ENCODE assay signal across 24 cellular contexts in the genomic region with DNA sequence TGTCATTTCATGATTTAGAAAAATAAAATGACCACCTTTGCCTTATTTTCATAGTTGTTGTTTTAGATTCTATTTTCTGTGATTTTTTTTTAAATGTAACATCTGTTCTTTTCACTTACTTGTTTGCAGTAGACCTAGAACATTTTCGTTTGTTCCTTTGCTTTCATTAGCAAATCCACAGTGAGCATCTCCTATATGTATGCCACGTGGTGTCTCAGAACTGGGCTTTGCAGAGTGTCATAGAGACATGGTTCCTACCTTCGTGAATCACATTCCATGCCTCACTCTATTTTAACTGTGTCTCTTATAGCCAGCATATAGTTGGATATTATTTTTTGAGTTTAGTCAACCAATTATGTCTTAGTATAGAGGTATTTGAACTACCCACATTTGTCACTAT.
DNase-seq lines count a peak whose midpoint lies in the region; ATAC-seq, FAIRE-seq and TF ChIP-seq lines count a peak whose summit lies in the region.
"Had no signal": no experiment of that assay in that cellular context is flagged by ENCODE, and none has a peak within 500 bp of the region (broad histone marks: within the 10 kb centered on the region; RNA-seq: fewer than 3 reads in every experiment).

No MANE protein-coding gene starts in this region.

- no peaks in the 10 kb centered on the region for H4K20me1 ChIP-seq in BLaER1 treated with 17β-estradiol and CSF1 and Interleukin-3, amounts not matched to agents 10 nM and 100 nM
- no peaks in the 10 kb centered on the region for H4K20me1 ChIP-seq in OCI-LY1 (ENCODE audit: insufficient read depth, low read length)
- H4K20me1 ChIP-seq: BLaER1 had no signal

- TF ChIP-seq RAD21 in A549 (conservative IDR thresholded peaks at IDR 0.05 in 1 of 2, IDR thresholded peaks at IDR 0.05 in 1 of 2) = no peak

- ATAC-seq in A549 (no peak), HG02763 (IDR thresholded peaks at IDR 0.05; ENCODE audit: unreplicated experiment) (no peak)
- no peak for ATAC-seq in activated T-cell treated with anti-CD3 and anti-CD28 coated beads, Interleukin-2, amount 50 U/mL, for 72 hours (replicated peaks in 1 of 2)
- ATAC-seq: Right ventricle myocardium inferior had no signal

- no peak overlapping the region for H3K27ac Mint-ChIP-seq in activated T-cell treated with anti-CD3 and anti-CD28 coated beads, Interleukin-2, amount 50 U/mL, for 72 hours
- H3K27ac Mint-ChIP-seq: IgD-negative memory B cell had no signal

- no peaks in the 10 kb centered on the region for H3K79me2 ChIP-seq in OCI-LY1 (ENCODE audit: insufficient read depth, low read length)

- peaks cover 56% of the 10 kb centered on the region for H3K4me1 Mint-ChIP-seq in activated T-cell treated with anti-CD3 and anti-CD28 coated beads, Interleukin-2, amount 50 U/mL, for 72 hours (ENCODE audit: low read depth)

- CTCF ChIA-PET in A549 (lab: Yijun Ruan, JAX) = interaction anchor here (1.8 kb wide), 1 partner anchor 43 kb away, joined by 6 read pairs; no protein-coding TSS in a partner anchor

- no peak overlapping the region for H3K4me3 ChIP-seq in A549
- H3K4me3 ChIP-seq in BLaER1 treated with 17β-estradiol and CSF1 and Interleukin-3, amounts not matched to agents 10 nM and 100 nM = no peak overlapping the region
- H3K4me3 ChIP-seq in OCI-LY1 (ENCODE audit: low read depth, low read length, poor library complexity, severe bottlenecking) = no peak overlapping the region
- H3K4me3 ChIP-seq: BLaER1, GM23248, SJSA1 had no signal

- H3K4me1 ChIP-seq in A549 (peaks cover 34% of the 10 kb centered on the region), OCI-LY1 (ENCODE audit: insufficient read depth, low read length, severe bottlenecking) (peaks cover 85% of the 10 kb centered on the region)
- peaks cover 15 to 58% (median 50%) of the 10 kb centered on the region in 10 experiments for H3K4me1 ChIP-seq in BLaER1 treated with 17β-estradiol and CSF1 and Interleukin-3, amounts not matched to agents 10 nM and 100 nM

- H3K4me2 ChIP-seq in A549 (no peak overlapping the region), OCI-LY1 (ENCODE audit: low read length) (no peak overlapping the region; the same call in 1 of the 2 replicates)
- peak overlapping the region in 6 of 11 experiments; percentile 58 to 76 (median 68); a peak in 7 of 22 replicates for H3K4me2 ChIP-seq in BLaER1 treated with 17β-estradiol and CSF1 and Interleukin-3, amounts not matched to agents 10 nM and 100 nM

- H3K9me3 Mint-ChIP-seq in activated T-cell treated with anti-CD3 and anti-CD28 coated beads, Interleukin-2, amount 50 U/mL, for 72 hours = no peaks in the 10 kb centered on the region
- H3K9me3 Mint-ChIP-seq: CD8-positive, alpha-beta memory T cell had no signal

- H3K9ac ChIP-seq in BLaER1 treated with 17β-estradiol and CSF1 and Interleukin-3, amounts not matched to agents 10 nM and 100 nM = no peak overlapping the region
- no peak overlapping the region for H3K9ac ChIP-seq in OCI-LY1 (ENCODE audit: low read length)
- H3K9ac ChIP-seq: BLaER1 had no signal

- TF ChIP-seq CTCF in A549 (IDR thresholded peaks at IDR 0.05) = no peak
- no peak for TF ChIP-seq CTCF in OCI-LY1 (IDR thresholded peaks at IDR 0.05; ENCODE audit: low read length)

- TF ChIP-seq EP300 in A549 (IDR thresholded peaks at IDR 0.05) = no peak

- peaks cover 5% of the 10 kb centered on the region; the same call in 1 of the 2 replicates for H3F3A ChIP-seq in OCI-LY1 (ENCODE audit: insufficient read depth, low read length)

- no peak overlapping the region for H3K27ac ChIP-seq in A549
- peak overlapping the region in 8 of 11 experiments; percentile 69 to 84 (median 80); a peak in 13 of 22 replicates for H3K27ac ChIP-seq in BLaER1 treated with 17β-estradiol and CSF1 and Interleukin-3, amounts not matched to agents 10 nM and 100 nM
- peak overlapping the region; percentile 96 for H3K27ac ChIP-seq in OCI-LY1 (ENCODE audit: low read depth, low read length, poor library complexity, severe bottlenecking)
- H3K27ac ChIP-seq: BLaER1 had no signal

- no peaks in the 10 kb centered on the region for H3K36me3 ChIP-seq in BLaER1 treated with 17β-estradiol and CSF1 and Interleukin-3, amounts not matched to agents 10 nM and 100 nM
- H3K36me3 ChIP-seq in OCI-LY1 (ENCODE audit: insufficient read depth, low read length) = no peaks in the 10 kb centered on the region
- H3K36me3 ChIP-seq: BLaER1, SJSA1 had no signal

- H3K27me3 ChIP-seq in BLaER1 treated with 17β-estradiol and CSF1 and Interleukin-3, amounts not matched to agents 10 nM and 100 nM = peaks cover 0 to 4% (median 0%) of the 10 kb centered on the region in 11 experiments; a peak in 3 of 22 replicates
- H3K27me3 ChIP-seq in OCI-LY1 (ENCODE audit: insufficient read depth, low read length) = no peaks in the 10 kb centered on the region
- H3K27me3 ChIP-seq: BLaER1, SJSA1 had no signal

- peak overlapping the region; percentile 25 for H2AFZ ChIP-seq in OCI-LY1 (ENCODE audit: low read length)

- H3K9me2 ChIP-seq in OCI-LY1 (ENCODE audit: low read depth, low read length) = no peaks in the 10 kb centered on the region

- no peaks in the 10 kb centered on the region for H3K27me3 Mint-ChIP-seq in activated T-cell treated with anti-CD3 and anti-CD28 coated beads, Interleukin-2, amount 50 U/mL, for 72 hours (ENCODE audit: low read depth)
- H3K27me3 Mint-ChIP-seq: CD8-positive, alpha-beta memory T cell; IgD-negative memory B cell had no signal

- no peaks in the 10 kb centered on the region for H3K36me3 Mint-ChIP-seq in activated T-cell treated with anti-CD3 and anti-CD28 coated beads, Interleukin-2, amount 50 U/mL, for 72 hours (ENCODE audit: insufficient read depth in 2 of 2)
- H3K36me3 Mint-ChIP-seq: CD8-positive, alpha-beta memory T cell; IgD-negative memory B cell had no signal

- peak; percentile 56 for FAIRE-seq in A549 (lab: Jason Lieb, UNC)
- peak; percentile 72 for FAIRE-seq in GM19239 (lab: Jason Lieb, UNC)

- POLR2A ChIA-PET in A549 (lab: Yijun Ruan, JAX) = no interaction called here

- H3K4me3 Mint-ChIP-seq in activated T-cell treated with anti-CD3 and anti-CD28 coated beads, Interleukin-2, amount 50 U/mL, for 72 hours = peak overlapping the region in 1 of 2 donors; percentile 23

- DNase-seq in A549 (ENCODE audit: low read depth in 1 of 2, low spot score in 1 of 2) (no peak), GM19239 (ENCODE audit: insufficient read length, low spot score) (no peak), NCI-H226 (no peak)
- no peak for DNase-seq in stimulated activated CD4-positive, alpha-beta T cell treated with anti-CD3 and anti-CD28 coated beads, Interleukin-4, amount 100 ng/mL, for 1 hour
- DNase-seq in activated T-cell treated with anti-CD3 and anti-CD28 coated beads, Interleukin-2, amount 50 U/mL, for 72 hours = no peak
- DNase-seq: ACHN; Calu3; CD8-positive, alpha-beta memory T cell; DMS153; GM23248; HCEC 1CT; NCI-H1417; NCI-H187; NCI-H2107; NCI-H2227 treated with DMSO at 0.1 percent for 48 hours; NCI-H524; NCI-H82 had no signal

- H3K9me3 ChIP-seq in A549 = no peaks in the 10 kb centered on the region
- peaks cover 0 to 4% (median 0%) of the 10 kb centered on the region in 11 experiments; a peak in 3 of 22 replicates for H3K9me3 ChIP-seq in BLaER1 treated with 17β-estradiol and CSF1 and Interleukin-3, amounts not matched to agents 10 nM and 100 nM (replicated peaks in 1 of 11)
- no peaks in the 10 kb centered on the region for H3K9me3 ChIP-seq in OCI-LY1 (ENCODE audit: low read length)
- H3K9me3 ChIP-seq: BLaER1, SJSA1 had no signal

- 68% methylated on average over 3 of the region's 3 CpGs for WGBS in A549 (ENCODE audit: missing lambda C conversion rate)

- TF ChIP-seq POLR2A in A549 (IDR thresholded peaks at IDR 0.05; ENCODE audit: low read length) = no peak

TF ChIP-seq in A549, 52 proteins besides CTCF, POLR2A, EP300 and RAD21:
- TF ChIP-seq, protein P1, sequence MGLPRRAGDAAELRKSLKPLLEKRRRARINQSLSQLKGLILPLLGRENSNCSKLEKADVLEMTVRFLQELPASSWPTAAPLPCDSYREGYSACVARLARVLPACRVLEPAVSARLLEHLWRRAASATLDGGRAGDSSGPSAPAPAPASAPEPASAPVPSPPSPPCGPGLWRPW (IDR thresholded peaks at IDR 0.05) = no peak
- TF ChIP-seq RFX5 (IDR thresholded peaks at IDR 0.05) = no peak
- TF ChIP-seq NPAS2 (CRISPR knock-in tag; IDR thresholded peaks at IDR 0.05; ENCODE audit: borderline replicate concordance) = no peak
- no peak for TF ChIP-seq ZFP36 (IDR thresholded peaks at IDR 0.05; ENCODE audit: borderline replicate concordance, partially characterized antibody)
- no peak for TF ChIP-seq HOXA7 (CRISPR knock-in tag; IDR thresholded peaks at IDR 0.05)
- no peak for TF ChIP-seq HOXB13 (CRISPR knock-in tag; IDR thresholded peaks at IDR 0.05; ENCODE audit: low read depth)
- TF ChIP-seq HDAC2 (IDR thresholded peaks at IDR 0.05) = no peak
- no peak for TF ChIP-seq MAFK (IDR thresholded peaks at IDR 0.05; ENCODE audit: partially characterized antibody)
- no peak for TF ChIP-seq RCOR1 (IDR thresholded peaks at IDR 0.05; ENCODE audit: low read depth, low read length)
- TF ChIP-seq RARB (CRISPR knock-in tag; IDR thresholded peaks at IDR 0.05) = no peak
- no peak for TF ChIP-seq CEBPB (IDR thresholded peaks at IDR 0.05)
- no peak for TF ChIP-seq RNF2 (IDR thresholded peaks at IDR 0.05; ENCODE audit: borderline replicate concordance, low read depth)
- TF ChIP-seq HOXB5 (CRISPR knock-in tag; IDR thresholded peaks at IDR 0.05) = no peak
- no peak for TF ChIP-seq NFE2L2 (conservative IDR thresholded peaks at IDR 0.05; ENCODE audit: low read length)
- TF ChIP-seq ESRRA (IDR thresholded peaks at IDR 0.05; ENCODE audit: borderline replicate concordance, low read length) = no peak
- TF ChIP-seq FOSB (CRISPR knock-in tag; IDR thresholded peaks at IDR 0.05) = no peak
- no peak for TF ChIP-seq MYC (IDR thresholded peaks at IDR 0.05; ENCODE audit: borderline replicate concordance, low read length)
- TF ChIP-seq SMC3 (IDR thresholded peaks at IDR 0.05) = no peak
- TF ChIP-seq CHD2 (IDR thresholded peaks at IDR 0.05; ENCODE audit: low read length, partially characterized antibody) = no peak

Comparison
In these comparisons a context has a peak if more than half of its experiments do, and no peak if none do; other contexts are left out.
1. H3K27ac ChIP-seq: peak in BLaER1 treated with 17β-estradiol and CSF1 and Interleukin-3, amounts not matched to agents 10 nM and 100 nM (8 of 11) and OCI-LY1 (single experiment); none in A549 (0 of 2).
2. H3K4me2 ChIP-seq: peak in BLaER1 treated with 17β-estradiol and CSF1 and Interleukin-3, amounts not matched to agents 10 nM and 100 nM (6 of 11); none in A549 (single experiment) and OCI-LY1 (single experiment).